2 cellular contexts compared by ENCODE assay signal in genomic region chr10:45541032-45541431, GRCh38.
DNase-seq lines count a peak whose midpoint lies in the region; ATAC-seq, FAIRE-seq and TF ChIP-seq lines count a peak whose summit lies in the region.
"Not testable (repeated sequence)": the region's sequence is repeated elsewhere in the genome, so short reads cannot be mapped to it uniquely, and the experiment has no call there.

No MANE protein-coding gene starts in this region.

- not testable (repeated sequence) for TF ChIP-seq CTCF in HEK293 (tag by site-specific recombination; IDR thresholded peaks at IDR 0.05); K562 (IDR thresholded peaks at IDR 0.05 in 2 of 3, conservative IDR thresholded peaks at IDR 0.05 in 1 of 3; ENCODE audit: insufficient read depth in 2 of 3, low read depth in 1 of 3, low read length in 3 of 3)

- not testable (repeated sequence) for H3K4me1 ChIP-seq in HEK293 (ENCODE audit: control insufficient read depth, insufficient read depth, low read length); K562 (replicated peaks in 1 of 2; ENCODE audit: control insufficient read depth in 2 of 2, insufficient read depth in 2 of 2, low read length in 2 of 2)

- TF ChIP-seq EP300 in K562 (IDR thresholded peaks at IDR 0.05; ENCODE audit: low read length), result not testable (repeated sequence)

- not testable (repeated sequence) for H3K36me3 ChIP-seq in HEK293 (ENCODE audit: control insufficient read depth in 2 of 2, insufficient read depth in 1 of 2, low read length in 2 of 2); K562 (ENCODE audit: control insufficient read depth, insufficient read depth, low read length)

- not testable (repeated sequence) for FAIRE-seq in K562 (lab: Jason Lieb, UNC)

- H3K4me3 ChIP-seq in HEK293 (ENCODE audit: low read depth, low read length); K562: not testable (repeated sequence)

- DNase-seq in K562 (ENCODE audit: extremely low read depth in 1 of 4, low spot score in 3 of 4), result not testable (repeated sequence)

- H4K20me1 ChIP-seq in K562 (replicated peaks; ENCODE audit: control insufficient read depth, insufficient read depth, low read length), result not testable (repeated sequence)

- in situ Hi-C loops in K562 (cut with MboI), result not testable (repeated sequence)

- not testable (repeated sequence) for H3K4me2 ChIP-seq in K562 (ENCODE audit: insufficient read depth, low read length)

- POLR2A ChIA-PET in HEK293 (lab: Yijun Ruan, JAX); K562 (lab: Yijun Ruan, JAX): not testable (repeated sequence)

- TF ChIP-seq POLR2A in K562 (conservative IDR thresholded peaks at IDR 0.05), result not testable (repeated sequence)

- H3K9me3 ChIP-seq in HEK293 (ENCODE audit: control insufficient read depth, insufficient read depth, low read depth, low read length); K562 (replicated peaks; ENCODE audit: control insufficient read depth, insufficient read depth, low read depth, low read length): not testable (repeated sequence)

- not testable (repeated sequence) for H3K27me3 ChIP-seq in K562 (ENCODE audit: control insufficient read depth in 2 of 2, insufficient read depth in 2 of 2, low read length in 2 of 2)

- not testable (repeated sequence) for ATAC-seq in K562

- CTCF ChIA-PET in HEK293 (lab: Yijun Ruan, JAX); K562 (lab: Yijun Ruan, JAX; ENCODE audit: low intra/inter-chr PET ratio): not testable (repeated sequence)

- H2AFZ ChIP-seq in K562 (ENCODE audit: low read depth, low read length), result not testable (repeated sequence)

- H3K9me1 ChIP-seq in K562 (ENCODE audit: control insufficient read depth, insufficient read depth, low read length), result not testable (repeated sequence)

- TF ChIP-seq RAD21 in K562 (CRISPR knock-in tag; conservative IDR thresholded peaks at IDR 0.05 in 1 of 2, IDR thresholded peaks at IDR 0.05 in 1 of 2), result not testable (repeated sequence)

- H3K79me2 ChIP-seq in K562 (ENCODE audit: control insufficient read depth, insufficient read depth, low read length), result peaks cover 18% of the 10 kb centered on the region

- intact Hi-C loops in K562 (cut with micrococcal nuclease), result not testable (repeated sequence)

- H3K27ac ChIP-seq in HEK293 (ENCODE audit: extremely low read depth, low read depth, low read length); K562 (ENCODE audit: extremely low read depth, low read depth, low read length): not testable (repeated sequence)

- 95% methylated on average over 5 of the region's 5 CpGs for WGBS in K562 (ENCODE audit: insufficient coverage, low coverage, missing lambda C conversion rate)

- H3K9ac ChIP-seq in K562 (ENCODE audit: insufficient read depth in 1 of 2, low read depth in 2 of 2, low read length in 2 of 2), result not testable (repeated sequence)

- not testable (repeated sequence) for BruUV-seq in K562 (replicated peaks; lab: Mats Ljungman, UMichigan)

TF ChIP-seq in HEK293, 187 proteins besides CTCF, POLR2A, EP300 and RAD21:
- peak; percentile 59; the same call in 1 of the 2 replicates for TF ChIP-seq ZNF146 (tag by site-specific recombination; IDR thresholded peaks at IDR 0.05)

TF ChIP-seq in K562, 482 proteins besides CTCF, POLR2A, EP300 and RAD21:
- TF ChIP-seq KDM1A (IDR thresholded peaks at IDR 0.05) (peak in 1 of 2 experiments; percentile 13; a peak in 1 of 4 replicates), BCOR (IDR thresholded peaks at IDR 0.05) (peak; percentile 72; the same call in 1 of the 2 replicates)
TF ChIP-seq in K562: peak in this region for 2; not testable (repeated sequence) for 480.
